Comparison of ENCODE assay signal across 22 cellular contexts in genomic region chr22:38190581-38190980, GRCh38. TPM values are rescaled to one million over a fixed set of nuclear protein-coding genes. Genes with fewer than 3 reads are reported as not detected.
DNase-seq lines count a peak whose midpoint lies in the region; ATAC-seq and TF ChIP-seq lines count a peak whose summit lies in the region.
"Had no signal": no experiment of that assay in that cellular context is flagged by ENCODE, and none has a peak within 500 bp of the region (broad histone marks: within the 10 kb centered on the region; RNA-seq: fewer than 3 reads in every experiment).

No MANE protein-coding gene starts in this region.

- no peak overlapping the region for H3K9ac ChIP-seq in endodermal cell (ENCODE audit: extremely low read depth, low read length, poor library complexity, severe bottlenecking)
- H3K9ac ChIP-seq: BLaER1 treated with 17β-estradiol and CSF1 and Interleukin-3, amounts not matched to agents 10 nM and 100 nM had no signal

- H3K36me3 ChIP-seq in endodermal cell (ENCODE audit: control insufficient read depth, insufficient read depth, low read length), result no peaks in the 10 kb centered on the region
- no peaks in the 10 kb centered on the region for H3K36me3 ChIP-seq in right lobe of liver
- no peaks in the 10 kb centered on the region for H3K36me3 ChIP-seq in Caco-2 (ENCODE audit: control insufficient read depth, insufficient read depth, low read length)
- H3K36me3 ChIP-seq in spleen, result no peaks in the 10 kb centered on the region
- H3K36me3 ChIP-seq: BE2C; BLaER1 treated with 17β-estradiol and CSF1 and Interleukin-3, amounts not matched to agents 10 nM and 100 nM had no signal

- no peak overlapping the region for H3K27ac Mint-ChIP-seq in endodermal cell
- H3K27ac Mint-ChIP-seq in Caco-2 (ENCODE audit: unreplicated experiment), result no peak overlapping the region
- H3K27ac Mint-ChIP-seq: CD14-positive monocyte; CD4-positive, alpha-beta T cell; CD8-positive, alpha-beta memory T cell; GM23338; H9 had no signal

- peaks cover 8% of the 10 kb centered on the region for H3K9me3 Mint-ChIP-seq in endodermal cell
- no peaks in the 10 kb centered on the region for H3K9me3 Mint-ChIP-seq in Caco-2 (ENCODE audit: unreplicated experiment)
- H3K9me3 Mint-ChIP-seq: CD4-positive, alpha-beta T cell; CD8-positive, alpha-beta memory T cell had no signal

- peaks cover 24% of the 10 kb centered on the region for H3K27me3 Mint-ChIP-seq in endodermal cell (ENCODE audit: insufficient read depth)
- no peaks in the 10 kb centered on the region for H3K27me3 Mint-ChIP-seq in Caco-2 (ENCODE audit: insufficient read depth, unreplicated experiment)
- H3K27me3 Mint-ChIP-seq: CD4-positive, alpha-beta T cell had no signal

- H3K9me3 ChIP-seq in AG04450 (ENCODE audit: control insufficient read depth, insufficient read depth, low read length) (no peaks in the 10 kb centered on the region), endodermal cell (ENCODE audit: control insufficient read depth, low read length) (no peaks in the 10 kb centered on the region), right lobe of liver (no peaks in the 10 kb centered on the region), Caco-2 (no peaks in the 10 kb centered on the region), spleen (no peaks in the 10 kb centered on the region)
- H3K9me3 ChIP-seq: A549; BE2C; BLaER1 treated with 17β-estradiol and CSF1 and Interleukin-3, amounts not matched to agents 10 nM and 100 nM had no signal

- H3K27ac ChIP-seq in AG04450 (ENCODE audit: low read depth, low read length), result peak overlapping the region; percentile 21
- peak overlapping the region; percentile 53 for H3K27ac ChIP-seq in endodermal cell (ENCODE audit: low read depth, low read length)
- peak overlapping the region in 1 of 3 donors; percentile 72 for H3K27ac ChIP-seq in right lobe of liver
- no peak overlapping the region for H3K27ac ChIP-seq in spleen
- H3K27ac ChIP-seq: A549; BLaER1 treated with 17β-estradiol and CSF1 and Interleukin-3, amounts not matched to agents 10 nM and 100 nM had no signal

- POLR2A ChIA-PET in AG04450 (lab: Yijun Ruan, JAX), result no interaction called here
- POLR2A ChIA-PET in Caco-2 (lab: Charles Lee), result no interaction called here

- H3K27me3 ChIP-seq in AG04450 (ENCODE audit: control insufficient read depth, insufficient read depth, low read length) (no peaks in the 10 kb centered on the region), endodermal cell (ENCODE audit: control insufficient read depth, insufficient read depth, low read length, poor library complexity, severe bottlenecking) (no peaks in the 10 kb centered on the region), right lobe of liver (no peaks in the 10 kb centered on the region), Caco-2 (replicated peaks; ENCODE audit: control insufficient read depth, insufficient read depth, low read length) (no peaks in the 10 kb centered on the region), spleen (replicated peaks in 1 of 7) (no peaks in the 10 kb centered on the region)
- H3K27me3 ChIP-seq: BE2C; BLaER1 treated with 17β-estradiol and CSF1 and Interleukin-3, amounts not matched to agents 10 nM and 100 nM had no signal

- ATAC-seq in right lobe of liver, result peak; percentile 33 to 65 (median 54)
- ATAC-seq: A549, GM23338, HCT116 had no signal

- no TSS peak for BruUV-seq in Caco-2 (replicated peaks; lab: Mats Ljungman, UMichigan)

- CTCF ChIA-PET in AG04450 (lab: Charles Lee), result no interaction called here
- CTCF ChIA-PET in Caco-2 (lab: Charles Lee), result no interaction called here

- H3K4me1 ChIP-seq in endodermal cell (ENCODE audit: control insufficient read depth, insufficient read depth, low read length) (no peaks in the 10 kb centered on the region), right lobe of liver (peaks cover 0 to 68% (median 28%) of the 10 kb centered on the region in 4 donors), Caco-2 (peaks cover 28% of the 10 kb centered on the region), spleen (peaks cover 0 to 39% (median 13%) of the 10 kb centered on the region in 6 donors)

- peaks cover 4% of the 10 kb centered on the region for H3K4me1 Mint-ChIP-seq in endodermal cell
- H3K4me1 Mint-ChIP-seq in Caco-2 (ENCODE audit: low read depth, unreplicated experiment), result peaks cover 35% of the 10 kb centered on the region
- H3K4me1 Mint-ChIP-seq: GM23338 had no signal

- no peak overlapping the region for H3K4me3 ChIP-seq in AG04450 (ENCODE audit: low read depth, low read length)
- H3K4me3 ChIP-seq in endodermal cell (ENCODE audit: low read length), result no peak overlapping the region
- no peak overlapping the region for H3K4me3 ChIP-seq in right lobe of liver
- no peak overlapping the region for H3K4me3 ChIP-seq in Caco-2 (ENCODE audit: low read depth, low read length)
- no peak overlapping the region for H3K4me3 ChIP-seq in spleen
- H3K4me3 ChIP-seq: A549; BLaER1 treated with 17β-estradiol and CSF1 and Interleukin-3, amounts not matched to agents 10 nM and 100 nM; GM23338 had no signal

- intact Hi-C loops in right lobe of liver (cut with DNase I) (no loop called here), Caco-2 (cut with micrococcal nuclease; ENCODE audit: unreplicated experiment) (no loop called here), spleen (cut with DNase I; ENCODE audit: low total_unique reads) (no loop called here)

- H3K36me3 Mint-ChIP-seq in endodermal cell (ENCODE audit: low read depth), result no peaks in the 10 kb centered on the region
- peaks cover 10% of the 10 kb centered on the region for H3K36me3 Mint-ChIP-seq in Caco-2 (ENCODE audit: insufficient read depth, unreplicated experiment)
- H3K36me3 Mint-ChIP-seq: CD14-positive monocyte; CD8-positive, alpha-beta memory T cell had no signal

- TF ChIP-seq CTCF in AG04450 (IDR thresholded peaks at IDR 0.05; ENCODE audit: low read depth, low read length) (no peak), endodermal cell (conservative IDR thresholded peaks at IDR 0.05) (no peak), right lobe of liver (IDR thresholded peaks at IDR 0.05) (no peak), Caco-2 (IDR thresholded peaks at IDR 0.05; ENCODE audit: insufficient read depth in 1 of 2, low read depth in 1 of 2, low read length in 1 of 2, severe bottlenecking in 1 of 2, unreplicated experiment in 1 of 2) (no peak), spleen (IDR thresholded peaks at IDR 0.05 in 8 of 11, conservative IDR thresholded peaks at IDR 0.05 in 3 of 11) (no peak)

- WGBS in endodermal cell (ENCODE audit: insufficient coverage in 1 of 2, insufficient read length in 1 of 2), 2 experiments, result 89% methylated on average over 2 to 5 of the region's 6 CpGs
- 27% methylated on average over 6 of the region's 6 CpGs for WGBS in right lobe of liver (ENCODE audit: insufficient coverage, low coverage, low lambda C conversion rate, missing lambda C conversion rate)
- 78 to 86% (median 85%) methylated on average over 6 of the region's 6 CpGs for WGBS in spleen, 5 donors

- no peak for TF ChIP-seq POLR2A in right lobe of liver (IDR thresholded peaks at IDR 0.05)
- no peak for TF ChIP-seq POLR2A in spleen (IDR thresholded peaks at IDR 0.05)

- DNase-seq in AG04450 (ENCODE audit: low read depth, low spot score) (no peak), endodermal cell (no peak), right lobe of liver (peak in 2 of 3 donors; percentile 80 to 85), retina (peak; percentile 23), Caco-2 (no peak), spleen (no peak), SK-N-DZ (ENCODE audit: low spot score) (no peak)
- DNase-seq: 8988T; AML-193; BE2C; Calu3; CD4-positive, alpha-beta T cell; CD8-positive, alpha-beta memory T cell; DMS53; DMS79 treated with DMSO at 0.1 percent for 48 hours; GF-D8; H9 had no signal

- H3K4me3 Mint-ChIP-seq in endodermal cell (no peak overlapping the region), Caco-2 (ENCODE audit: unreplicated experiment) (no peak overlapping the region)
- H3K4me3 Mint-ChIP-seq: CD14-positive monocyte; CD4-positive, alpha-beta T cell; GM23338; H9 had no signal

RNA-seq across cellular contexts. Expression of gene PLA2G6, which starts 9.0 kb away (rescaled TPM):
- polyA plus RNA-seq in AG04450 (2011; rRNA removed), result 5.0 and 7.8 TPM in 2 replicates
- polyA minus RNA-seq in AG04450 (2011; rRNA and poly(A)+ RNA removed), result 18.2 and 20.5 TPM in 2 replicates
- 10 to 100 TPM; 60.6 to 60.7 TPM for total RNA-seq in endodermal cell
- polyA plus RNA-seq in endodermal cell (2013, experiment 1 of 2), result 31.7 TPM
- 25.3 TPM for polyA plus RNA-seq in endodermal cell (2013, experiment 2 of 2)
- 10 to 100 TPM in 5 of 6 experiments, 1 to 10 TPM in 1; 8.1 to 32.9 (median 19.8) TPM for total RNA-seq in right lobe of liver
- 18.7 and 19.2 TPM in 2 replicates for total RNA-seq in Caco-2 (2022)
- 10 to 100 TPM; 33.8 to 60.9 (median 56.4) TPM for total RNA-seq in spleen
- 10 to 100 TPM; 18.1 to 39.6 (median 27.0) TPM for polyA plus RNA-seq in spleen
- polyA plus RNA-seq in SK-N-DZ (2014; cell fraction: cytosol; rRNA removed), result 18.9 and 22.7 TPM in 2 replicates
- 97.3 and 104 TPM in 2 replicates for polyA plus RNA-seq in SK-N-DZ (2014; cell fraction: nucleus; rRNA removed)

RNA-seq across cellular contexts. Expression of gene MAFF, which starts 11.2 kb away (rescaled TPM):
- polyA plus RNA-seq in AG04450 (2011; rRNA removed), result 8.3 and 12.2 TPM in 2 replicates
- polyA minus RNA-seq in AG04450 (2011; rRNA and poly(A)+ RNA removed), result 5.2 and 5.3 TPM in 2 replicates
- total RNA-seq in endodermal cell, result 1 to 10 TPM; 4.7 to 5.5 TPM
- 6.1 TPM for polyA plus RNA-seq in endodermal cell (2013, experiment 1 of 2)
- 5.5 TPM for polyA plus RNA-seq in endodermal cell (2013, experiment 2 of 2)
- total RNA-seq in right lobe of liver, result 10 to 100 TPM in 3 of 6 experiments, 1 to 10 TPM in 3; 2.6 to 30.6 (median 11.0) TPM
- 6.8 and 9.0 TPM in 2 replicates for total RNA-seq in Caco-2 (2022)
- 10 to 100 TPM in 3 of 7 donors, 1 to 10 TPM in 4; 6.7 to 32.4 (median 9.0) TPM for total RNA-seq in spleen
- 10 to 100 TPM in 1 of 3 donors, 1 to 10 TPM in 2; 2.1 to 11.5 (median 3.7) TPM for polyA plus RNA-seq in spleen
- 3.0 and 3.1 TPM in 2 replicates for polyA plus RNA-seq in SK-N-DZ (2014; cell fraction: cytosol; rRNA removed)
- polyA plus RNA-seq in SK-N-DZ (2014; cell fraction: nucleus; rRNA removed), result 1.0 and 1.1 TPM in 2 replicates

Comparison
In these comparisons a context has a peak if more than half of its experiments do, and no peak if none do; other contexts are left out.
1. DNase-seq: peak in right lobe of liver (2 of 3) and retina (single experiment); none in AG04450 (single experiment), endodermal cell (single experiment), Caco-2 (0 of 2), spleen (single experiment) and SK-N-DZ (single experiment).
2. H3K27ac ChIP-seq: peak in AG04450 (single experiment) and endodermal cell (single experiment); none in spleen (0 of 8).